8 cellular contexts compared by ENCODE assay signal in the genomic region with DNA sequence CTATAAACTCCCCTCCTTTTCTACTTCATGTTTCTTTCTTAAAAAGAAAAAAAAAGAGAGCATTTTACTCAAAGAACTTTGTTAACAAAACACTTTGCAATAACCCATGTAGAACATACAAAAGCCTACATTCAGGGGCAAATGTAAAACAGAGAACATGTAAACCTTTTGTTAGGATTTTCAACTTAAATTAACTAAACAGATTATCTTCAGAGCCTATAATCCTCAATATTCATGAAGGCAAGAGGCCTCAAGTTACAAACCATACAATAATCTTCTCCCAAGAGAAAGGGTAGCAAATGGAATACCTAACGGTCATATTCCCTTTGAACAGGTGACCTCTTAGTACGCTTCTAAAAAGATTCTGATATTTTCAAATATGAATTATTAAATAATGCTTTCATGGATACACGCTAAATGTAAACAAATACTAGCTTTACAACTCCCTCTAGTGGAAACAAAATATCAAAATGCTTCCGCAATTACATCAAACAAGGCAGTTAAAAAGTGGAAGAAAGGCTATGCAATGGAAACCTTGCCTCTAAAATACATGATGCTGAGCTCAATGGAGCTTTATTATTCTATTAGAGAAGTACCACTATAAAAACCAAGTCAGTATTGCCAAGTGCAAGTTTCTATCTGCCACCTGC. TPM values are rescaled to one million over a fixed set of nuclear protein-coding genes. Genes with fewer than 3 reads are reported as not detected.
DNase-seq lines count a peak whose midpoint lies in the region; ATAC-seq and TF ChIP-seq lines count a peak whose summit lies in the region.

No MANE protein-coding gene starts in this region.

- H3K36me3 ChIP-seq in psoas muscle (ENCODE audit: insufficient read depth in 1 of 2, low read depth in 1 of 2) = no peaks in the 10 kb centered on the region

- no peaks in the 10 kb centered on the region for H3K4me1 ChIP-seq in psoas muscle

- H3K4me3 ChIP-seq in epithelial cell of esophagus (ENCODE audit: low read length) (no peak overlapping the region), psoas muscle (no peak overlapping the region)

- H3K27me3 ChIP-seq in psoas muscle (ENCODE audit: insufficient read depth in 3 of 3, low read length in 2 of 3) = no peaks in the 10 kb centered on the region

- intact Hi-C loops in psoas muscle (cut with DNase I) = loop anchor here (1.0 to 10.0 kb wide), 3 partner anchors 23 to 446 kb away; no protein-coding TSS in a partner anchor

- peak; percentile 38; the same call in 2 of the 3 replicates for TF ChIP-seq CTCF in GM12872 (IDR thresholded peaks at IDR 0.05; ENCODE audit: insufficient read depth, low read depth, low read length)
- peak; percentile 36 for TF ChIP-seq CTCF in epithelial cell of esophagus (IDR thresholded peaks at IDR 0.05; ENCODE audit: insufficient read depth, low read depth, low read length, missing control alignments)
- TF ChIP-seq CTCF in psoas muscle (IDR thresholded peaks at IDR 0.05) = peak; percentile 36

- ATAC-seq in psoas muscle (no peak), GM21381 (IDR thresholded peaks at IDR 0.05; ENCODE audit: unreplicated experiment) (no peak), HG03097 (IDR thresholded peaks at IDR 0.05; ENCODE audit: low FRiP score, unreplicated experiment) (no peak)

- WGBS in psoas muscle, 3 donors = 18 to 23% (median 21%) methylated on average over 4 of the region's 4 CpGs

- no peaks in the 10 kb centered on the region for H3K9me3 ChIP-seq in psoas muscle

- DNase-seq in NCI-H524 treated with DMSO at 0.1 percent for 48 hours (lab: John Stamatoyannopoulos, UW) (peak; percentile 64), epithelial cell of esophagus (ENCODE audit: low read depth) (peak; percentile 43), psoas muscle (no peak)
- no peak for DNase-seq in activated naive CD4-positive, alpha-beta T cell treated with anti-CD3 and anti-CD28 coated beads, Interleukin-2, amount 50 U/mL, for 16 hours
- no peak for DNase-seq in activated CD4-positive, alpha-beta T cell treated with anti-CD3 and anti-CD28 coated beads for 1 hour

- no peak overlapping the region for H3K27ac ChIP-seq in psoas muscle

RNA-seq across cellular contexts. Expression of gene CEP152, which starts 9.9 kb away (rescaled TPM):
- total RNA-seq in psoas muscle = 1 to 10 TPM in 1 of 4 donors, under 1 TPM in 3; 0.58 to 1.3 (median 0.89) TPM
- under 1 TPM; 0.35 to 0.69 (median 0.42) TPM for polyA plus RNA-seq in psoas muscle

Comparison
In these comparisons a context has a peak if more than half of its experiments do, and no peak if none do; other contexts are left out.
1. DNase-seq: peak in NCI-H524 treated with DMSO at 0.1 percent for 48 hours (single experiment) and epithelial cell of esophagus (single experiment); none in psoas muscle (0 of 2), activated naive CD4-positive, alpha-beta T cell treated with anti-CD3 and anti-CD28 coated beads, Interleukin-2, amount 50 U/mL, for 16 hours (single experiment) and activated CD4-positive, alpha-beta T cell treated with anti-CD3 and anti-CD28 coated beads for 1 hour (single experiment).
2. Peak in every context shown above with its lines, with median percentiles within 50 percentile points of each other: CTCF ChIP-seq.